ENCODE assay signal across 26 cellular contexts in genomic region chr2:32787207-32787606, GRCh38.
"Had no signal": no experiment of that assay in that cellular context is flagged by ENCODE, and none has a peak within 500 bp of the region (broad histone marks: within the 10 kb centered on the region; RNA-seq: fewer than 3 reads in every experiment).

No MANE protein-coding gene starts in this region.

- FAIRE-seq: endothelial cell of umbilical vein, urothelium cell line had no signal

- H3K9me3 Mint-ChIP-seq: dendritic cell treated with granulocyte-macrophage colony-stimulating factor and Interleukin-4, amounts not matched to agents 40 ng/mL and 50 ng/mL, for 4 days; memory B cell; natural killer cell; stimulated activated naive CD8-positive, alpha-beta T cell treated with anti-CD3 and anti-CD28 coated beads, Interleukin-15, Interleukin-2, amounts not matched to agents 100 ng/mL and 50 ng/mL, for 24 hours had no signal

- H3K4me1 Mint-ChIP-seq: memory B cell; natural killer cell; stimulated activated naive B cell treated with anti-CD40 and anti-IgM and Interleukin-4, amounts not matched to agents 10 μg/mL and 1 μg/mL and 100 μg/mL, for 72 hours had no signal

- H3K27ac Mint-ChIP-seq: dendritic cell treated with granulocyte-macrophage colony-stimulating factor and Interleukin-4, amounts not matched to agents 40 ng/mL and 50 ng/mL, for 4 days; endodermal cell; memory B cell; natural killer cell; stimulated activated naive B cell treated with anti-CD40 and anti-IgM and Interleukin-4, amounts not matched to agents 10 μg/mL and 1 μg/mL and 100 μg/mL, for 72 hours; stimulated activated naive CD8-positive, alpha-beta T cell treated with anti-CD3 and anti-CD28 coated beads, Interleukin-15, Interleukin-2, amounts not matched to agents 100 ng/mL and 50 ng/mL, for 24 hours had no signal

- DNase-seq: colonic mucosa; effector CD8-positive, alpha-beta T cell; endodermal cell; foreskin keratinocyte; glutamatergic neuron; heart right ventricle; hippocampal formation; islet precursor cell; kidney glomerular epithelial cell; left colon; natural killer cell; occipital lobe; ovary; posterior cingulate gyrus; psoas muscle; right cardiac atrium; sigmoid colon; stimulated activated CD4-positive, alpha-beta T cell treated with anti-CD3 and anti-CD28 coated beads, Interleukin-2, amount 100 ng/mL, for 24 hours; stimulated activated CD4-positive, alpha-beta T cell treated with anti-CD3 and anti-CD28 coated beads, Interleukin-4, amount 100 ng/mL, for 24 hours; stimulated activated naive B cell treated with anti-CD40 and anti-IgM and Interleukin-4, amounts not matched to agents 10 μg/mL and 1 μg/mL and 100 μg/mL, for 72 hours; upper lobe of left lung had no signal

- H3K27me3 Mint-ChIP-seq: dendritic cell treated with granulocyte-macrophage colony-stimulating factor and Interleukin-4, amounts not matched to agents 40 ng/mL and 50 ng/mL, for 4 days; memory B cell; stimulated activated naive B cell treated with anti-CD40 and anti-IgM and Interleukin-4, amounts not matched to agents 10 μg/mL and 1 μg/mL and 100 μg/mL, for 72 hours; stimulated activated naive CD8-positive, alpha-beta T cell treated with anti-CD3 and anti-CD28 coated beads, Interleukin-15, Interleukin-2, amounts not matched to agents 100 ng/mL and 50 ng/mL, for 24 hours had no signal

- ATAC-seq: foreskin keratinocyte; heart right ventricle; left colon; natural killer cell; right cardiac atrium; stimulated activated naive B cell treated with anti-CD40 and anti-IgM and Interleukin-4, amounts not matched to agents 10 μg/mL and 1 μg/mL and 100 μg/mL, for 72 hours had no signal

- H3K4me3 Mint-ChIP-seq: dendritic cell treated with granulocyte-macrophage colony-stimulating factor and Interleukin-4, amounts not matched to agents 40 ng/mL and 50 ng/mL, for 4 days; endodermal cell; memory B cell; natural killer cell; stimulated activated naive B cell treated with anti-CD40 and anti-IgM and Interleukin-4, amounts not matched to agents 10 μg/mL and 1 μg/mL and 100 μg/mL, for 72 hours; stimulated activated naive CD8-positive, alpha-beta T cell treated with anti-CD3 and anti-CD28 coated beads, Interleukin-15, Interleukin-2, amounts not matched to agents 100 ng/mL and 50 ng/mL, for 24 hours had no signal
